In the genomic region with DNA sequence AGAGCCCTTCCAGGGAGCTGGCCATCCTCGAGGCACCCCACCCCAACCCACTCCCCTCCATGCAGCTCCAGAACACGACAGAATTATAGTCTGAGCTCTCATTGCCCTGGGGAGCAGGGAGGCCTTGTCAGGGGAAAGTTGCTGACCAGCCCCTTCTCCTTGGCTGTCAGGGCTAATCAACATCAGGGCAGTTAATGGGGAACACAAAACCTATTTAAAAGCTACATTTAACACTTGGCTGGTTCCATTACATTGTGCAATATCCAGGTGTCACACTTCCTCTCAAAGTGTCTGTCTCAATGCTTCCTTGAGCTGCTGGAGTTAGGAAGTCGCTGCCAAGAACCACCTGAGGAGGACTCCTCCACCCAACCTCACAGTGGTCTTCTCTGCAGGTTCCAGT, we compare ENCODE assay signal across 16 cellular contexts.
DNase-seq lines count a peak whose midpoint lies in the region; ATAC-seq and TF ChIP-seq lines count a peak whose summit lies in the region.
"Had no signal": no experiment of that assay in that cellular context is flagged by ENCODE, and none has a peak within 500 bp of the region (broad histone marks: within the 10 kb centered on the region; RNA-seq: fewer than 3 reads in every experiment).

No MANE protein-coding gene starts in this region.

- DNase-seq in OCI-LY7 (ENCODE audit: low spot score) (peak; percentile 3), esophagus muscularis mucosa (ENCODE audit: extremely low spot score) (peak; percentile 64), neural progenitor cell (ENCODE audit: low spot score) (peak; percentile 28), type B pancreatic cell (ENCODE audit: extremely low spot score, unreplicated experiment) (peak; percentile 51), lower lobe of right lung (no peak), NCI-H526 (lab: John Stamatoyannopoulos, UW) (no peak)
- DNase-seq in stimulated activated naive CD8-positive, alpha-beta T cell treated with anti-CD3 and anti-CD28 coated beads, Interleukin-15, amount 100 ng/mL, for 72 hours = no peak
- DNase-seq: C1 segment of cervical spinal cord; CD4-positive, alpha-beta memory T cell; COR-L47; DMS153; DND-41; GM23248; H7; HCEC 1CT had no signal

- no TSS peak for BruUV-seq in OCI-LY7 (replicated peaks; lab: Mats Ljungman, UMichigan)

- no peak overlapping the region for H3K9ac ChIP-seq in neural progenitor cell
- H3K9ac ChIP-seq: GM23248 had no signal

- intact Hi-C loops in OCI-LY7 (cut with micrococcal nuclease; ENCODE audit: unreplicated experiment) (no loop called here), esophagus muscularis mucosa (cut with DNase I) (no loop called here), lower lobe of right lung (cut with DNase I) (no loop called here)

- H3K4me1 Mint-ChIP-seq in neural progenitor cell (peaks cover 9% of the 10 kb centered on the region), type B pancreatic cell (ENCODE audit: unreplicated experiment) (no peaks in the 10 kb centered on the region)
- H3K4me1 Mint-ChIP-seq in stimulated activated naive CD8-positive, alpha-beta T cell treated with anti-CD3 and anti-CD28 coated beads, Interleukin-15, amount 100 ng/mL, for 72 hours = no peaks in the 10 kb centered on the region
- H3K4me1 Mint-ChIP-seq: CD4-positive, alpha-beta memory T cell had no signal

- no peak for TF ChIP-seq CTCF in OCI-LY7 (conservative IDR thresholded peaks at IDR 0.05; ENCODE audit: low read length)
- no peak for TF ChIP-seq CTCF in esophagus muscularis mucosa (IDR thresholded peaks at IDR 0.05)
- TF ChIP-seq CTCF in neural progenitor cell (IDR thresholded peaks at IDR 0.05) = no peak
- no peak for TF ChIP-seq CTCF in type B pancreatic cell (conservative IDR thresholded peaks at IDR 0.05)
- TF ChIP-seq CTCF in lower lobe of right lung (IDR thresholded peaks at IDR 0.05) = no peak

- no peak for ATAC-seq in lower lobe of right lung
- no peak for ATAC-seq in GM19395 (IDR thresholded peaks at IDR 0.05; ENCODE audit: unreplicated experiment)
- no peak for ATAC-seq in stimulated activated naive CD8-positive, alpha-beta T cell treated with anti-CD3 and anti-CD28 coated beads, Interleukin-15, amount 100 ng/mL, for 72 hours

- H3K27ac Mint-ChIP-seq in neural progenitor cell (no peak overlapping the region), type B pancreatic cell (no peak overlapping the region)
- no peak overlapping the region for H3K27ac Mint-ChIP-seq in stimulated activated naive CD8-positive, alpha-beta T cell treated with anti-CD3 and anti-CD28 coated beads, Interleukin-15, amount 100 ng/mL, for 72 hours
- H3K27ac Mint-ChIP-seq: CD4-positive, alpha-beta memory T cell had no signal

- H3K79me2 ChIP-seq in OCI-LY7 (ENCODE audit: insufficient read depth, low read depth, low read length) (no peaks in the 10 kb centered on the region), neural progenitor cell (ENCODE audit: low read depth) (no peaks in the 10 kb centered on the region)

- H3K4me2 ChIP-seq in OCI-LY7 (ENCODE audit: low read length) = no peak overlapping the region
- no peak overlapping the region for H3K4me2 ChIP-seq in neural progenitor cell

- TF ChIP-seq EP300 in esophagus muscularis mucosa (IDR thresholded peaks at IDR 0.05) = no peak

- no peak for TF ChIP-seq POLR2A in esophagus muscularis mucosa (IDR thresholded peaks at IDR 0.05; ENCODE audit: low read depth)

- CTCF ChIA-PET in OCI-LY7 (lab: Charles Lee; ENCODE audit: unreplicated experiment) = interaction anchor here (0.6 kb wide), 2 partner anchors 222 to 385 kb away, joined by 4 to 11 read pairs; no protein-coding TSS in a partner anchor

- H3K4me3 Mint-ChIP-seq in neural progenitor cell (no peak overlapping the region), type B pancreatic cell (no peak overlapping the region)
- H3K4me3 Mint-ChIP-seq in stimulated activated naive CD8-positive, alpha-beta T cell treated with anti-CD3 and anti-CD28 coated beads, Interleukin-15, amount 100 ng/mL, for 72 hours = no peak overlapping the region
- H3K4me3 Mint-ChIP-seq: CD4-positive, alpha-beta memory T cell had no signal

- H3K9me3 ChIP-seq in OCI-LY7 (ENCODE audit: low read length) (no peaks in the 10 kb centered on the region), esophagus muscularis mucosa (no peaks in the 10 kb centered on the region), neural progenitor cell (ENCODE audit: low read depth) (no peaks in the 10 kb centered on the region), lower lobe of right lung (no peaks in the 10 kb centered on the region)

- H3K27me3 ChIP-seq in esophagus muscularis mucosa = peaks cover 0 to 37% (median 0%) of the 10 kb centered on the region in 4 donors
- H3K27me3 ChIP-seq in neural progenitor cell = peaks cover 20% of the 10 kb centered on the region
- H3K27me3 ChIP-seq in lower lobe of right lung (ENCODE audit: low read depth) = peaks cover 3% of the 10 kb centered on the region

- H2AFZ ChIP-seq in OCI-LY7 (ENCODE audit: low read length) (no peak overlapping the region), neural progenitor cell (replicated peaks) (no peak overlapping the region)
- H2AFZ ChIP-seq: GM23248 had no signal

- H3K4me3 ChIP-seq in OCI-LY7 (ENCODE audit: low read depth, low read length, poor library complexity, severe bottlenecking) = no peak overlapping the region
- H3K4me3 ChIP-seq in esophagus muscularis mucosa = no peak overlapping the region
- H3K4me3 ChIP-seq in neural progenitor cell = no peak overlapping the region
- H3K4me3 ChIP-seq in lower lobe of right lung = no peak overlapping the region
- H3K4me3 ChIP-seq: GM23248 had no signal

- H3K4me1 ChIP-seq in OCI-LY7 (ENCODE audit: insufficient read depth, low read length, poor library complexity, severe bottlenecking) (peaks cover 3% of the 10 kb centered on the region), esophagus muscularis mucosa (no peaks in the 10 kb centered on the region), neural progenitor cell (no peaks in the 10 kb centered on the region), lower lobe of right lung (no peaks in the 10 kb centered on the region)

- H3K36me3 ChIP-seq in OCI-LY7 (ENCODE audit: insufficient read depth, low read length) (no peaks in the 10 kb centered on the region), esophagus muscularis mucosa (no peaks in the 10 kb centered on the region), neural progenitor cell (no peaks in the 10 kb centered on the region), lower lobe of right lung (no peaks in the 10 kb centered on the region)

- POLR2A ChIA-PET in OCI-LY7 (lab: Charles Lee) = interaction anchor here (0.7 kb wide), 1 partner anchor 119 kb away, joined by 3 read pairs; no protein-coding TSS in a partner anchor

- WGBS in esophagus muscularis mucosa = 56% methylated on average over 3 of the region's 3 CpGs

- no peaks in the 10 kb centered on the region for H4K20me1 ChIP-seq in OCI-LY7 (ENCODE audit: insufficient read depth, low read length)
- no peaks in the 10 kb centered on the region for H4K20me1 ChIP-seq in neural progenitor cell (ENCODE audit: low read depth)

- no peaks in the 10 kb centered on the region for H3F3A ChIP-seq in neural progenitor cell (ENCODE audit: low read depth)

- H3K9me2 ChIP-seq in OCI-LY7 (ENCODE audit: insufficient read depth, low read length) = no peaks in the 10 kb centered on the region

- H3K9me3 Mint-ChIP-seq in neural progenitor cell (no peaks in the 10 kb centered on the region), type B pancreatic cell (no peaks in the 10 kb centered on the region)
- no peaks in the 10 kb centered on the region for H3K9me3 Mint-ChIP-seq in stimulated activated naive CD8-positive, alpha-beta T cell treated with anti-CD3 and anti-CD28 coated beads, Interleukin-15, amount 100 ng/mL, for 72 hours

- H3K27ac ChIP-seq in OCI-LY7 (ENCODE audit: low read depth, low read length, poor library complexity, severe bottlenecking) (no peak overlapping the region), esophagus muscularis mucosa (replicated peaks in 1 of 4) (no peak overlapping the region), neural progenitor cell (no peak overlapping the region), lower lobe of right lung (no peak overlapping the region)
- H3K27ac ChIP-seq: GM23248 had no signal

- peaks cover 8% of the 10 kb centered on the region for H3K27me3 Mint-ChIP-seq in neural progenitor cell (ENCODE audit: insufficient read depth, low read depth)
- peaks cover 45% of the 10 kb centered on the region for H3K27me3 Mint-ChIP-seq in type B pancreatic cell
- peaks cover 20% of the 10 kb centered on the region for H3K27me3 Mint-ChIP-seq in stimulated activated naive CD8-positive, alpha-beta T cell treated with anti-CD3 and anti-CD28 coated beads, Interleukin-15, amount 100 ng/mL, for 72 hours

- no peaks in the 10 kb centered on the region for H3K36me3 Mint-ChIP-seq in neural progenitor cell
- no peaks in the 10 kb centered on the region for H3K36me3 Mint-ChIP-seq in type B pancreatic cell
- H3K36me3 Mint-ChIP-seq: CD4-positive, alpha-beta memory T cell had no signal

Comparison
In these comparisons a context has a peak if more than half of its experiments do, and no peak if none do; other contexts are left out.
1. DNase-seq: peak in OCI-LY7 (single experiment), esophagus muscularis mucosa (single experiment), neural progenitor cell (single experiment) and type B pancreatic cell (single experiment); none in lower lobe of right lung (single experiment), stimulated activated naive CD8-positive, alpha-beta T cell treated with anti-CD3 and anti-CD28 coated beads, Interleukin-15, amount 100 ng/mL, for 72 hours (0 of 2) and NCI-H526 (0 of 2).